Comparison of ENCODE assay signal across 8 cellular contexts in the genomic region with DNA sequence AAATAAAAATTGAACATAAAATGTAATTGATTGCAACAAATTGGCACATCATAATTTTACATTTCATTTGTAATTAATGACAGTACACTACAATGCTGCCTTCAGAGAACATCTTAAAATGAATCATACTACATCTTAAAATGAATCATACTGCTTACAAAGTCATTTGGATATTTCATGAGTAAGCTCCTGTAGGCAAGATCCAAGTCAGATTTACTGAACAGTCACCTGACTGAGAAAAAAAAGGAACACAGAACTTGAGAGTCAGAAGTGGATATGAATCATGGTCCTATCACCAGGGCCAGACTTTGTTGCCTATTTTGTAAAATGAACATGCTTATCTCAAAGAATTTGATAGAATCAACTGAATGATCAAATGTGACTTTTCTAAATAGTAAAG. TPM values are rescaled to one million over a fixed set of nuclear protein-coding genes. Genes with fewer than 3 reads are reported as not detected.
DNase-seq lines count a peak whose midpoint lies in the region; ATAC-seq and TF ChIP-seq lines count a peak whose summit lies in the region.

No MANE protein-coding gene starts in this region.

- H3K4me1 ChIP-seq in RWPE2 (ENCODE audit: insufficient read depth, poor library complexity, severe bottlenecking) (peaks cover 15% of the 10 kb centered on the region), gastroesophageal sphincter (peaks cover 0 to 34% (median 2%) of the 10 kb centered on the region in 3 donors)

- DNase-seq in GM06990 (ENCODE audit: extremely low read depth, insufficient read length) (peak; percentile 30), RWPE2 (ENCODE audit: low spot score) (no peak), posterior vena cava (ENCODE audit: low spot score) (no peak), COR-L47 (lab: John Stamatoyannopoulos, UW) (no peak), NCI-H1092 treated with DMSO at 0.1 percent for 48 hours (lab: John Stamatoyannopoulos, UW) (no peak)

- H3K4me3 ChIP-seq in GM06990 (replicated peaks; ENCODE audit: low read depth, low read length) (no peak overlapping the region), RWPE2 (ENCODE audit: severe bottlenecking) (no peak overlapping the region), gastroesophageal sphincter (no peak overlapping the region)

- peak overlapping the region; percentile 70 for H3K27ac ChIP-seq in RWPE2 (ENCODE audit: poor library complexity, severe bottlenecking)
- H3K27ac ChIP-seq in gastroesophageal sphincter = no peak overlapping the region

- ATAC-seq in HG02588 (IDR thresholded peaks at IDR 0.05; ENCODE audit: unreplicated experiment) = peak; percentile 53
- peak; percentile 97 for ATAC-seq in RWPE2 (ENCODE audit: low read depth)
- peak; percentile 84 for ATAC-seq in gastroesophageal sphincter
- no peak for ATAC-seq in GM19397 (IDR thresholded peaks at IDR 0.05; ENCODE audit: unreplicated experiment)

- TF ChIP-seq EP300 in gastroesophageal sphincter (IDR thresholded peaks at IDR 0.05) = no peak

- TF ChIP-seq CTCF in GM06990 (IDR thresholded peaks at IDR 0.05; ENCODE audit: insufficient read depth, low read length, poor library complexity, severe bottlenecking) (no peak), RWPE2 (IDR thresholded peaks at IDR 0.05; ENCODE audit: poor library complexity, severe bottlenecking) (no peak), gastroesophageal sphincter (IDR thresholded peaks at IDR 0.05) (no peak)

- H3K27me3 ChIP-seq in GM06990 (replicated peaks; ENCODE audit: control insufficient read depth, insufficient read depth, low read length) = no peaks in the 10 kb centered on the region
- no peaks in the 10 kb centered on the region for H3K27me3 ChIP-seq in RWPE2 (ENCODE audit: insufficient read depth, poor library complexity, severe bottlenecking)
- H3K27me3 ChIP-seq in gastroesophageal sphincter = no peaks in the 10 kb centered on the region

- TF ChIP-seq POLR2A in gastroesophageal sphincter (IDR thresholded peaks at IDR 0.05) = no peak

- intact Hi-C loops in posterior vena cava (cut with DNase I) = no loop called here

- H3K9me3 ChIP-seq in RWPE2 (ENCODE audit: severe bottlenecking) (no peaks in the 10 kb centered on the region), gastroesophageal sphincter (no peaks in the 10 kb centered on the region)

- H3K36me3 ChIP-seq in GM06990 (ENCODE audit: control insufficient read depth, insufficient read depth, low read length) = no peaks in the 10 kb centered on the region; the same call in none of the 2 replicates
- peaks cover 54% of the 10 kb centered on the region for H3K36me3 ChIP-seq in RWPE2 (ENCODE audit: low read depth)
- H3K36me3 ChIP-seq in gastroesophageal sphincter = peaks cover 0 to 16% of the 10 kb centered on the region in 2 donors

RNA-seq across cellular contexts. Expression of gene FBLN5, which starts 32.7 kb away (rescaled TPM):
- total RNA-seq in gastroesophageal sphincter (100 to 1,000 TPM in 2 of 4 donors, 10 to 100 TPM in 2; 77.7 to 186 (median 127) TPM), posterior vena cava (100 to 1,000 TPM; 105 to 186 TPM)

RNA-seq across cellular contexts. Expression of gene TRIP11, which starts 59.7 kb away (rescaled TPM):
- total RNA-seq in gastroesophageal sphincter (10 to 100 TPM; 39.3 to 51.6 (median 41.8) TPM), posterior vena cava (10 to 100 TPM; 51.2 to 53.2 TPM)
